Comparison of ENCODE assay signal across 8 cellular contexts in the genomic region with DNA sequence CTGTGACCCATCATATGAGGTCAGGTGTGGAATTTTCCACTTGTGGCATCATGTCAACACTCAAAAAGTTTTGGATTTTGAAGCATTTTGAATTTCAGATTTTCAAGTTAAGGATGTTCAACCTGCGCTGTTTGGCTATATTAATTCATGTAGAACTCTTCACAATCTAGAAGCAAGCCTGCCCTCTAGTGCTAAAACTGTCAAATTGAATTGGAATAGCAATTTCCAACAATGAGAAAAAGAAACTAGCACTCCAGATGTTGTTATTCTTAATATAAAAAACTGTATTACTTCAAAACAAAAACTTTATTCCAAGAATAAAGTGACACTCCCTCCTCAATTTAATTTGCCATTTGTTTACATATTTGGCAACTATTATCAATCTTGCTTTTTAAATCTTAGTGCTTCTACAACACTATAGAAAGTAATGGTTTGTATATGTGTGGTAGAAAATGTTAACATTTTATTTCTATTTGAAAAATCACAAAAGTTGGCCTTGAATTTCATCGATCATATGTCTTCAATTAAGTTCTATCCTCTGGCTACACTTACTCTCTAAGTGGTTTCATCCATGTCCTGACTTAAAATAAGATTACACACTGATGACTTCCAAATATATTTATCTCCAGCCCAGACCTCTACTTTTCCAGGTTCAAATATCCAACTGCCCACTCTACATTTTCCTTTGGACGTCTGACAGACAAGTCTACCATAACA. TPM values are rescaled to one million over a fixed set of nuclear protein-coding genes. Genes with fewer than 3 reads are reported as not detected.
DNase-seq lines count a peak whose midpoint lies in the region; ATAC-seq and TF ChIP-seq lines count a peak whose summit lies in the region.

No MANE protein-coding gene starts in this region.

- H3K36me3 Mint-ChIP-seq in chondrocyte (ENCODE audit: low read depth) = no peaks in the 10 kb centered on the region

- no peaks in the 10 kb centered on the region for H3K9me3 Mint-ChIP-seq in chondrocyte (ENCODE audit: low read depth)

- no peak overlapping the region for H3K4me3 Mint-ChIP-seq in chondrocyte (ENCODE audit: unreplicated experiment)

- no peak for DNase-seq in AG09309 (ENCODE audit: low read depth)
- DNase-seq in GM12864 (ENCODE audit: low read depth) = peak; percentile 10
- peak; percentile 38 for DNase-seq in NCI-H526 treated with DMSO at 0.1 percent for 48 hours (lab: John Stamatoyannopoulos, UW)
- no peak for DNase-seq in chondrocyte (ENCODE audit: low spot score)
- peak; percentile 68 for DNase-seq in midbrain (lab: John Stamatoyannopoulos, UW)

- H3K27ac Mint-ChIP-seq in chondrocyte (ENCODE audit: unreplicated experiment) = no peak overlapping the region

- peaks cover 17% of the 10 kb centered on the region for H3K4me1 Mint-ChIP-seq in chondrocyte (ENCODE audit: low read depth)

- TF ChIP-seq CTCF in AG09309 (IDR thresholded peaks at IDR 0.05; ENCODE audit: control insufficient read depth, insufficient read depth, low read depth, low read length, missing control alignments) (peak; percentile 55), GM12864 (IDR thresholded peaks at IDR 0.05; ENCODE audit: low read depth, low read length, missing control alignments) (peak; percentile 57), chondrocyte (IDR thresholded peaks at IDR 0.05) (peak; percentile 94)

- no peak overlapping the region for H3K4me3 ChIP-seq in AG09309 (ENCODE audit: control insufficient read depth, low read depth, low read length)
- no peak overlapping the region for H3K4me3 ChIP-seq in GM12864 (ENCODE audit: low read depth, low read length)

- ATAC-seq in HG02798 (IDR thresholded peaks at IDR 0.05; ENCODE audit: poor library complexity, unreplicated experiment) (peak; percentile 79), HG03025 (IDR thresholded peaks at IDR 0.05; ENCODE audit: low FRiP score, unreplicated experiment) (no peak), GM21390 (IDR thresholded peaks at IDR 0.05; ENCODE audit: unreplicated experiment) (no peak)

- no peaks in the 10 kb centered on the region for H3K27me3 Mint-ChIP-seq in chondrocyte (ENCODE audit: low read depth)

RNA-seq across cellular contexts. Expression of a gene that starts 36.6 kb away (rescaled TPM):
- 35.8 to 38.9 TPM (median 37.9 TPM) in 3 replicates for total RNA-seq in chondrocyte

RNA-seq across cellular contexts. Expression of a gene that starts 53.9 kb away (rescaled TPM):
- 5.7 to 20.1 TPM (median 7.2 TPM) in 3 replicates for total RNA-seq in chondrocyte

Comparison
In these comparisons a context has a peak if more than half of its experiments do, and no peak if none do; other contexts are left out.
1. DNase-seq: peak in GM12864 (single experiment), NCI-H526 treated with DMSO at 0.1 percent for 48 hours (single experiment) and midbrain (single experiment); none in AG09309 (single experiment) and chondrocyte (single experiment).
2. Peak in every context shown above with its lines, with median percentiles within 50 percentile points of each other: CTCF ChIP-seq.